Comparison of ENCODE assay signal across 14 cellular contexts in genomic region chr17:3712811-3713463, GRCh38. TPM values are rescaled to one million over a fixed set of nuclear protein-coding genes. Genes with fewer than 3 reads are reported as not detected.
A peak's percentile ranks its signal among the peaks of the same experiment; 100 is the strongest.
DNase-seq lines count a peak whose midpoint lies in the region; ATAC-seq and TF ChIP-seq lines count a peak whose summit lies in the region.
"Had no signal": no experiment of that assay in that cellular context is flagged by ENCODE, and none has a peak within 500 bp of the region (broad histone marks: within the 10 kb centered on the region; RNA-seq: fewer than 3 reads in every experiment).

No MANE protein-coding gene starts in this region.

- peaks cover 5% of the 10 kb centered on the region; the same call in 1 of the 2 replicates for H3K79me2 ChIP-seq in OCI-LY7 (ENCODE audit: insufficient read depth, low read depth, low read length)

- TF ChIP-seq CTCF in OCI-LY7 (conservative IDR thresholded peaks at IDR 0.05; ENCODE audit: low read length) (no peak), mesothelial cell of epicardium (IDR thresholded peaks at IDR 0.05; ENCODE audit: unreplicated experiment) (no peak)

- H3K4me1 ChIP-seq in OCI-LY7 (ENCODE audit: insufficient read depth, low read length, poor library complexity, severe bottlenecking) = peaks cover 73% of the 10 kb centered on the region

- peak; percentile 50 for ATAC-seq in stimulated activated naive CD8-positive, alpha-beta T cell treated with anti-CD3 and anti-CD28 coated beads, Interleukin-15, amount 100 ng/mL, for 72 hours
- ATAC-seq: foreskin keratinocyte, mucosa of descending colon had no signal

- no peak overlapping the region for H2AFZ ChIP-seq in OCI-LY7 (ENCODE audit: low read length)

- no peaks in the 10 kb centered on the region for H3K27me3 Mint-ChIP-seq in activated naive CD8-positive, alpha-beta T cell treated with anti-CD3 and anti-CD28 coated beads for 36 hours
- H3K27me3 Mint-ChIP-seq in stimulated activated naive CD8-positive, alpha-beta T cell treated with anti-CD3 and anti-CD28 coated beads, Interleukin-15, amount 100 ng/mL, for 72 hours = no peaks in the 10 kb centered on the region
- H3K27me3 Mint-ChIP-seq in mesothelial cell of epicardium (ENCODE audit: low read depth) = no peaks in the 10 kb centered on the region

- H3K4me2 ChIP-seq in OCI-LY7 (ENCODE audit: low read length) = peak overlapping the region; percentile 77

- H3K9me3 Mint-ChIP-seq in activated naive CD8-positive, alpha-beta T cell treated with anti-CD3 and anti-CD28 coated beads for 36 hours = no peaks in the 10 kb centered on the region
- H3K9me3 Mint-ChIP-seq in stimulated activated naive CD8-positive, alpha-beta T cell treated with anti-CD3 and anti-CD28 coated beads, Interleukin-15, amount 100 ng/mL, for 72 hours = peaks cover 0 to 7% of the 10 kb centered on the region in 2 donors
- no peaks in the 10 kb centered on the region for H3K9me3 Mint-ChIP-seq in mesothelial cell of epicardium

- H3K9me3 ChIP-seq in OCI-LY7 (ENCODE audit: low read length) = no peaks in the 10 kb centered on the region
- H3K9me3 ChIP-seq: mucosa of descending colon had no signal

- no peaks in the 10 kb centered on the region for H4K20me1 ChIP-seq in OCI-LY7 (ENCODE audit: insufficient read depth, low read length)

- H3K27ac Mint-ChIP-seq in activated naive CD8-positive, alpha-beta T cell treated with anti-CD3 and anti-CD28 coated beads for 36 hours = peak overlapping the region; percentile 84
- peak overlapping the region; percentile 36 to 76 for H3K27ac Mint-ChIP-seq in stimulated activated naive CD8-positive, alpha-beta T cell treated with anti-CD3 and anti-CD28 coated beads, Interleukin-15, amount 100 ng/mL, for 72 hours
- no peak overlapping the region for H3K27ac Mint-ChIP-seq in mesothelial cell of epicardium

- H3K36me3 ChIP-seq in OCI-LY7 (ENCODE audit: insufficient read depth, low read length) = peaks cover 58% of the 10 kb centered on the region

- intact Hi-C loops in OCI-LY7 (cut with micrococcal nuclease; ENCODE audit: unreplicated experiment) = no loop called here

- CTCF ChIA-PET in OCI-LY7 (lab: Charles Lee; ENCODE audit: unreplicated experiment) = no interaction called here

- H3K4me1 Mint-ChIP-seq in activated naive CD8-positive, alpha-beta T cell treated with anti-CD3 and anti-CD28 coated beads for 36 hours = peaks cover 46% of the 10 kb centered on the region
- H3K4me1 Mint-ChIP-seq in stimulated activated naive CD8-positive, alpha-beta T cell treated with anti-CD3 and anti-CD28 coated beads, Interleukin-15, amount 100 ng/mL, for 72 hours = peaks cover 78% of the 10 kb centered on the region
- H3K4me1 Mint-ChIP-seq in mesothelial cell of epicardium = no peaks in the 10 kb centered on the region

- no TSS peak for BruUV-seq in OCI-LY7 (replicated peaks; lab: Mats Ljungman, UMichigan)

- peaks cover 40% of the 10 kb centered on the region for H3K36me3 Mint-ChIP-seq in activated naive CD8-positive, alpha-beta T cell treated with anti-CD3 and anti-CD28 coated beads for 36 hours
- H3K36me3 Mint-ChIP-seq in mesothelial cell of epicardium = peaks cover 14% of the 10 kb centered on the region

- peak overlapping the region; percentile 15 for H3K4me3 Mint-ChIP-seq in activated naive CD8-positive, alpha-beta T cell treated with anti-CD3 and anti-CD28 coated beads for 36 hours
- peak overlapping the region; percentile 54 to 58 for H3K4me3 Mint-ChIP-seq in stimulated activated naive CD8-positive, alpha-beta T cell treated with anti-CD3 and anti-CD28 coated beads, Interleukin-15, amount 100 ng/mL, for 72 hours
- H3K4me3 Mint-ChIP-seq in mesothelial cell of epicardium = no peak overlapping the region

- no peak overlapping the region for H3K4me3 ChIP-seq in OCI-LY7 (ENCODE audit: low read depth, low read length, poor library complexity, severe bottlenecking)
- H3K4me3 ChIP-seq: mucosa of descending colon had no signal

- DNase-seq in stimulated activated CD4-positive, alpha-beta T cell treated with anti-CD3 and anti-CD28 coated beads, Interleukin-1b, Interleukin-23, amount 100 ng/mL, for 48 hours = peak; percentile 27
- no peak for DNase-seq in stimulated activated CD4-positive, alpha-beta T cell treated with anti-CD3 and anti-CD28 coated beads, Interleukin-4, amount 100 ng/mL, for 24 hours
- no peak for DNase-seq in OCI-LY7 (ENCODE audit: low spot score)
- DNase-seq in activated naive CD8-positive, alpha-beta T cell treated with anti-CD3 and anti-CD28 coated beads for 36 hours = peak; percentile 24
- peak in 1 of 2 donors; percentile 64 for DNase-seq in stimulated activated naive CD8-positive, alpha-beta T cell treated with anti-CD3 and anti-CD28 coated beads, Interleukin-15, amount 100 ng/mL, for 72 hours
- DNase-seq in mesothelial cell of epicardium (ENCODE audit: low spot score in 2 of 2, unreplicated experiment in 2 of 2) = no peak
- DNase-seq in NCI-H774 (lab: John Stamatoyannopoulos, UW) = no peak
- DNase-seq in NCI-H2029 (lab: John Stamatoyannopoulos, UW) = no peak
- DNase-seq: effector CD8-positive, alpha-beta T cell; EL; foreskin keratinocyte; H7; NCI-H2227 treated with DMSO at 0.1 percent for 48 hours had no signal

- POLR2A ChIA-PET in OCI-LY7 (lab: Charles Lee) = interaction anchor here (1.5 to 1.7 kb wide), 2 partner anchors 10 to 16 kb away, joined by 4 to 8 read pairs; partner anchors contain the start of genes HASPIN and P2RX5

- H3K27ac ChIP-seq in OCI-LY7 (ENCODE audit: low read depth, low read length, poor library complexity, severe bottlenecking) = peak overlapping the region; percentile 96
- H3K27ac ChIP-seq: foreskin keratinocyte had no signal

- no peaks in the 10 kb centered on the region for H3K9me2 ChIP-seq in OCI-LY7 (ENCODE audit: insufficient read depth, low read length)

RNA-seq across cellular contexts. Expression of gene HASPIN, which starts 10.8 kb away (rescaled TPM):
- 60.8 and 88.6 TPM in 2 replicates for total RNA-seq in OCI-LY7 (2014; rRNA removed; shearing (Covaris generic))
- total RNA-seq in OCI-LY7 (2022) (66.2 and 71.3 TPM in 2 replicates), mesothelial cell of epicardium (4.2 to 5.2 TPM (median 4.4 TPM) in 3 replicates)
- 10 to 100 TPM; 23.8 to 24.6 TPM for total RNA-seq in activated naive CD8-positive, alpha-beta T cell treated with anti-CD3 and anti-CD28 coated beads for 36 hours

RNA-seq across cellular contexts. Expression of gene P2RX5, which starts 17.0 kb away (rescaled TPM):
- 143 and 150 TPM in 2 replicates for total RNA-seq in OCI-LY7 (2014; rRNA removed; shearing (Covaris generic))
- 173 and 195 TPM in 2 replicates for total RNA-seq in OCI-LY7 (2022)
- 10 to 100 TPM; 32.0 to 38.7 TPM for total RNA-seq in activated naive CD8-positive, alpha-beta T cell treated with anti-CD3 and anti-CD28 coated beads for 36 hours
- 0.18 to 0.66 TPM (median 0.24 TPM) in 3 replicates for total RNA-seq in mesothelial cell of epicardium

RNA-seq across cellular contexts. Expression of gene EMC6, which starts 44.3 kb away (rescaled TPM):
- 32.5 and 36.0 TPM in 2 replicates for total RNA-seq in OCI-LY7 (2014; rRNA removed; shearing (Covaris generic))
- 53.7 and 54.6 TPM in 2 replicates for total RNA-seq in OCI-LY7 (2022)
- total RNA-seq in activated naive CD8-positive, alpha-beta T cell treated with anti-CD3 and anti-CD28 coated beads for 36 hours = 10 to 100 TPM; 83.6 to 85.8 TPM
- 33.1 to 36.5 TPM (median 33.6 TPM) in 3 replicates for total RNA-seq in mesothelial cell of epicardium

RNA-seq across cellular contexts. Expression of gene TAX1BP3, which starts 44.6 kb away (rescaled TPM):
- total RNA-seq in OCI-LY7 (2014; rRNA removed; shearing (Covaris generic)) = 12.4 and 19.8 TPM in 2 replicates
- total RNA-seq in OCI-LY7 (2022) = 24.3 and 24.8 TPM in 2 replicates
- total RNA-seq in activated naive CD8-positive, alpha-beta T cell treated with anti-CD3 and anti-CD28 coated beads for 36 hours = 10 to 100 TPM; 12.3 to 13.6 TPM
- total RNA-seq in mesothelial cell of epicardium = 133 to 136 TPM (median 135 TPM) in 3 replicates

Comparison
In these comparisons a context has a peak if more than half of its experiments do, and no peak if none do; other contexts are left out.
1. DNase-seq: peak in stimulated activated CD4-positive, alpha-beta T cell treated with anti-CD3 and anti-CD28 coated beads, Interleukin-1b, Interleukin-23, amount 100 ng/mL, for 48 hours (single experiment) and activated naive CD8-positive, alpha-beta T cell treated with anti-CD3 and anti-CD28 coated beads for 36 hours (single experiment); none in stimulated activated CD4-positive, alpha-beta T cell treated with anti-CD3 and anti-CD28 coated beads, Interleukin-4, amount 100 ng/mL, for 24 hours (single experiment), OCI-LY7 (single experiment), mesothelial cell of epicardium (0 of 2), NCI-H774 (single experiment) and NCI-H2029 (single experiment).
2. RNA of gene P2RX5, which starts 17.0 kb away (total RNA-seq): 143 to 195 TPM in OCI-LY7 and 32.0 to 38.7 TPM in activated naive CD8-positive, alpha-beta T cell treated with anti-CD3 and anti-CD28 coated beads for 36 hours; 0.18 to 0.66 TPM in mesothelial cell of epicardium; every median in the first group is over 10 times any median in the second.